ENCODE assay signal across 1 cellular context in the genomic region with DNA sequence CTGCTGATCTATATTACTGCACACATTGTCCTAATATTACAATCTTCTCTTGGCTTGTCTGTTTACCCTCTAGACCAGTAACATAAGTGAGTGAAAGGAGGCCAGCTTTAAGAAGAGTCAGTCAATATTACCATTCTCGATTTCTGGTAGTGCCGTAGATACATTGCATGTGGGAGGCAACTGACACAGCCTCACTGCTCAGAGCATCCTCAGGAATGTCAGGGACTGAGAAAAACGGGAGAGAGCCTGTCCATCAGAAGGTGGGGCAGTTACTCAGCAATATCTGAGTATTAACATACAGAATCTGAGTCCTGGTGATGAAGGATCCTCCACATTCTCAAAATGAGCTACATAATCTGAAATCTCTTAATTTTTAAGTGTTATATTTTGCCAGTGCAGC.
TF ChIP-seq lines count a peak whose summit lies in the region.

No MANE protein-coding gene starts in this region.

TF ChIP-seq in H1, 55 proteins besides CTCF, POLR2A, EP300 and RAD21:
- TF ChIP-seq ASH2L (IDR thresholded peaks at IDR 0.05; ENCODE audit: low read length), result no peak
- no peak for TF ChIP-seq CHD1 (IDR thresholded peaks at IDR 0.05; ENCODE audit: low read depth, low read length)
- no peak for TF ChIP-seq KDM1A (IDR thresholded peaks at IDR 0.05; ENCODE audit: borderline replicate concordance, low read length)
- no peak for TF ChIP-seq RFX5 (IDR thresholded peaks at IDR 0.05; ENCODE audit: borderline replicate concordance, low read depth, low read length)
TF ChIP-seq in H1: peak in this region for 0.
